Comparison of ENCODE assay signal across 8 cellular contexts in genomic region chr22:46815896-46816721, GRCh38. TPM values are rescaled to one million over a fixed set of nuclear protein-coding genes. Genes with fewer than 3 reads are reported as not detected.
DNase-seq lines count a peak whose midpoint lies in the region; ATAC-seq, FAIRE-seq and TF ChIP-seq lines count a peak whose summit lies in the region.

No MANE protein-coding gene starts in this region.

- FAIRE-seq in astrocyte (lab: Jason Lieb, UNC) = peak; percentile 68

- H3K27me3 ChIP-seq in astrocyte (ENCODE audit: insufficient read depth, low read length) (no peaks in the 10 kb centered on the region), liver (ENCODE audit: control insufficient read depth in 4 of 4, insufficient read depth in 4 of 4, low read length in 3 of 4) (no peaks in the 10 kb centered on the region)

- in situ Hi-C loops in ACHN (cut with HindIII; ENCODE audit: low pct_ligation_motif_present, low pct_unique_long_range_greater_than_20kb, low sequenced_read_pairs) = no loop called here

- peaks cover 25% of the 10 kb centered on the region for H3K4me1 ChIP-seq in astrocyte (ENCODE audit: insufficient read depth, low read length)
- H3K4me1 ChIP-seq in liver (ENCODE audit: control insufficient read depth in 4 of 4, insufficient read depth in 4 of 4, low read length in 3 of 4) = peaks cover 11 to 26% (median 18%) of the 10 kb centered on the region in 4 donors

- H3K36me3 Mint-ChIP-seq in IgD-negative memory B cell = peaks cover 3% of the 10 kb centered on the region
- H3K36me3 Mint-ChIP-seq in astrocyte (ENCODE audit: low read depth, unreplicated experiment) = peaks cover 2% of the 10 kb centered on the region

- H2AFZ ChIP-seq in astrocyte (ENCODE audit: low read depth, low read length) = no peak overlapping the region

- TF ChIP-seq CTCF in astrocyte (IDR thresholded peaks at IDR 0.05; ENCODE audit: insufficient read depth, low read depth, low read length) (no peak), liver (IDR thresholded peaks at IDR 0.05; ENCODE audit: low read depth, low read length, missing input control) (no peak)

- H3K79me2 ChIP-seq in astrocyte (ENCODE audit: insufficient read depth, low read length) = peaks cover 25% of the 10 kb centered on the region

- peaks cover 36% of the 10 kb centered on the region for H4K20me1 ChIP-seq in astrocyte (ENCODE audit: insufficient read depth, low read length)

- DNase-seq in ACHN = peak; percentile 30
- peak; percentile 57 for DNase-seq in astrocyte (ENCODE audit: low read depth)
- no peak for DNase-seq in NCI-H187 (lab: John Stamatoyannopoulos, UW)
- DNase-seq in iPS-NIHi11 (ENCODE audit: low spot score) = no peak

- H3K4me3 ChIP-seq in astrocyte (ENCODE audit: insufficient read depth, low read depth, low read length) = no peak overlapping the region
- H3K4me3 ChIP-seq in liver (ENCODE audit: low read depth in 1 of 3, low read length in 3 of 3) = peak overlapping the region in 2 of 3 donors; percentile 9 to 18

- WGBS in liver = 34% methylated on average over 15 of the region's 15 CpGs

- H3K27ac ChIP-seq in astrocyte (ENCODE audit: low read depth, low read length) (peak overlapping the region; percentile 63), liver (ENCODE audit: low read depth in 1 of 2, low read length in 2 of 2) (peak overlapping the region; percentile 97 to 98)

- H3K4me3 Mint-ChIP-seq in IgD-negative memory B cell (no peak overlapping the region), astrocyte (ENCODE audit: unreplicated experiment) (peak overlapping the region; percentile 12)

- peak overlapping the region; percentile 65 for H3K4me2 ChIP-seq in astrocyte (ENCODE audit: low read length)

- H3K27me3 Mint-ChIP-seq in IgD-negative memory B cell (no peaks in the 10 kb centered on the region), astrocyte (ENCODE audit: low read depth, unreplicated experiment) (no peaks in the 10 kb centered on the region)

- H3K9ac ChIP-seq in astrocyte (ENCODE audit: low read length) (peak overlapping the region; percentile 43), liver (ENCODE audit: low read depth in 1 of 2, low read length in 2 of 2) (peak overlapping the region; percentile 77 to 84)

- H3K27ac Mint-ChIP-seq in IgD-negative memory B cell (peak overlapping the region in 2 of 3 donors; percentile 5 to 16), astrocyte (ENCODE audit: unreplicated experiment) (peak overlapping the region; percentile 75)

- TF ChIP-seq RAD21 in liver (IDR thresholded peaks at IDR 0.05) = no peak

- peaks cover 42 to 61% (median 56%) of the 10 kb centered on the region in 3 donors for H3K4me1 Mint-ChIP-seq in IgD-negative memory B cell
- H3K4me1 Mint-ChIP-seq in astrocyte (ENCODE audit: low read depth, unreplicated experiment) = peaks cover 28% of the 10 kb centered on the region

- H3K36me3 ChIP-seq in astrocyte (ENCODE audit: insufficient read depth, low read length) (no peaks in the 10 kb centered on the region), liver (ENCODE audit: control insufficient read depth in 4 of 4, insufficient read depth in 3 of 4, low read depth in 1 of 4, low read length in 3 of 4) (no peaks in the 10 kb centered on the region)

- H3K9me3 Mint-ChIP-seq in IgD-negative memory B cell (peaks cover 0 to 3% (median 3%) of the 10 kb centered on the region in 3 donors), astrocyte (ENCODE audit: unreplicated experiment) (peaks cover 1% of the 10 kb centered on the region)

- ATAC-seq in HG03025 (IDR thresholded peaks at IDR 0.05; ENCODE audit: low FRiP score, unreplicated experiment) (no peak), HG02623 (IDR thresholded peaks at IDR 0.05; ENCODE audit: unreplicated experiment) (no peak)

- no peaks in the 10 kb centered on the region for H3K9me3 ChIP-seq in astrocyte (ENCODE audit: insufficient read depth, low read depth, low read length)
- H3K9me3 ChIP-seq in liver (ENCODE audit: control insufficient read depth in 4 of 4, low read length in 3 of 4) = no peaks in the 10 kb centered on the region

TF ChIP-seq in liver, 16 proteins besides CTCF, POLR2A, EP300 and RAD21:
- peak; percentile 51 for TF ChIP-seq HNF4A (conservative IDR thresholded peaks at IDR 0.05)
- TF ChIP-seq GABPA (IDR thresholded peaks at IDR 0.05 in 1 of 2, conservative IDR thresholded peaks at IDR 0.05 in 1 of 2) = no peak
- peak in 1 of 2 donors; percentile 4 for TF ChIP-seq RXRA (IDR thresholded peaks at IDR 0.05)
- TF ChIP-seq, protein P1, sequence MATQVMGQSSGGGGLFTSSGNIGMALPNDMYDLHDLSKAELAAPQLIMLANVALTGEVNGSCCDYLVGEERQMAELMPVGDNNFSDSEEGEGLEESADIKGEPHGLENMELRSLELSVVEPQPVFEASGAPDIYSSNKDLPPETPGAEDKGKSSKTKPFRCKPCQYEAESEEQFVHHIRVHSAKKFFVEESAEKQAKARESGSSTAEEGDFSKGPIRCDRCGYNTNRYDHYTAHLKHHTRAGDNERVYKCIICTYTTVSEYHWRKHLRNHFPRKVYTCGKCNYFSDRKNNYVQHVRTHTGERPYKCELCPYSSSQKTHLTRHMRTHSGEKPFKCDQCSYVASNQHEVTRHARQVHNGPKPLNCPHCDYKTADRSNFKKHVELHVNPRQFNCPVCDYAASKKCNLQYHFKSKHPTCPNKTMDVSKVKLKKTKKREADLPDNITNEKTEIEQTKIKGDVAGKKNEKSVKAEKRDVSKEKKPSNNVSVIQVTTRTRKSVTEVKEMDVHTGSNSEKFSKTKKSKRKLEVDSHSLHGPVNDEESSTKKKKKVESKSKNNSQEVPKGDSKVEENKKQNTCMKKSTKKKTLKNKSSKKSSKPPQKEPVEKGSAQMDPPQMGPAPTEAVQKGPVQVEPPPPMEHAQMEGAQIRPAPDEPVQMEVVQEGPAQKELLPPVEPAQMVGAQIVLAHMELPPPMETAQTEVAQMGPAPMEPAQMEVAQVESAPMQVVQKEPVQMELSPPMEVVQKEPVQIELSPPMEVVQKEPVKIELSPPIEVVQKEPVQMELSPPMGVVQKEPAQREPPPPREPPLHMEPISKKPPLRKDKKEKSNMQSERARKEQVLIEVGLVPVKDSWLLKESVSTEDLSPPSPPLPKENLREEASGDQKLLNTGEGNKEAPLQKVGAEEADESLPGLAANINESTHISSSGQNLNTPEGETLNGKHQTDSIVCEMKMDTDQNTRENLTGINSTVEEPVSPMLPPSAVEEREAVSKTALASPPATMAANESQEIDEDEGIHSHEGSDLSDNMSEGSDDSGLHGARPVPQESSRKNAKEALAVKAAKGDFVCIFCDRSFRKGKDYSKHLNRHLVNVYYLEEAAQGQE (IDR thresholded peaks at IDR 0.05) = peak; percentile 53
- no peak for TF ChIP-seq FOXA2 (IDR thresholded peaks at IDR 0.05)
- peak; percentile 63 for TF ChIP-seq FOXA1 (IDR thresholded peaks at IDR 0.05)
- no peak for TF ChIP-seq EGR1 (IDR thresholded peaks at IDR 0.05; ENCODE audit: low read depth in 2 of 2)
- TF ChIP-seq, protein P2, sequence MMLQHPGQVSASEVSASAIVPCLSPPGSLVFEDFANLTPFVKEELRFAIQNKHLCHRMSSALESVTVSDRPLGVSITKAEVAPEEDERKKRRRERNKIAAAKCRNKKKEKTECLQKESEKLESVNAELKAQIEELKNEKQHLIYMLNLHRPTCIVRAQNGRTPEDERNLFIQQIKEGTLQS (IDR thresholded peaks at IDR 0.05) = peak; percentile 78
- no peak for TF ChIP-seq YY1 (IDR thresholded peaks at IDR 0.05)
- no peak for TF ChIP-seq MAX (IDR thresholded peaks at IDR 0.05)
- peak; percentile 60 for TF ChIP-seq SP1 (IDR thresholded peaks at IDR 0.05)
- TF ChIP-seq, protein P3, sequence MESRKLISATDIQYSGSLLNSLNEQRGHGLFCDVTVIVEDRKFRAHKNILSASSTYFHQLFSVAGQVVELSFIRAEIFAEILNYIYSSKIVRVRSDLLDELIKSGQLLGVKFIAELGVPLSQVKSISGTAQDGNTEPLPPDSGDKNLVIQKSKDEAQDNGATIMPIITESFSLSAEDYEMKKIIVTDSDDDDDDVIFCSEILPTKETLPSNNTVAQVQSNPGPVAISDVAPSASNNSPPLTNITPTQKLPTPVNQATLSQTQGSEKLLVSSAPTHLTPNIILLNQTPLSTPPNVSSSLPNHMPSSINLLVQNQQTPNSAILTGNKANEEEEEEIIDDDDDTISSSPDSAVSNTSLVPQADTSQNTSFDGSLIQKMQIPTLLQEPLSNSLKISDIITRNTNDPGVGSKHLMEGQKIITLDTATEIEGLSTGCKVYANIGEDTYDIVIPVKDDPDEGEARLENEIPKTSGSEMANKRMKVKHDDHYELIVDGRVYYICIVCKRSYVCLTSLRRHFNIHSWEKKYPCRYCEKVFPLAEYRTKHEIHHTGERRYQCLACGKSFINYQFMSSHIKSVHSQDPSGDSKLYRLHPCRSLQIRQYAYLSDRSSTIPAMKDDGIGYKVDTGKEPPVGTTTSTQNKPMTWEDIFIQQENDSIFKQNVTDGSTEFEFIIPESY (IDR thresholded peaks at IDR 0.05) = no peak
- TF ChIP-seq JUND (IDR thresholded peaks at IDR 0.05) = peak; percentile 84 to 96
- TF ChIP-seq HNF4G (IDR thresholded peaks at IDR 0.05) = no peak
- TF ChIP-seq NR2F2 (IDR thresholded peaks at IDR 0.05) = no peak
- no peak for TF ChIP-seq TAF1 (conservative IDR thresholded peaks at IDR 0.05)

RNA-seq across cellular contexts. Expression of gene TBC1D22A, which starts 53.7 kb away (rescaled TPM):
- polyA plus RNA-seq in IgD-negative memory B cell (64.3 TPM), liver (1 to 10 TPM; 4.1 to 8.5 TPM)
- total RNA-seq in astrocyte (20.9 and 24.2 TPM in 2 replicates), liver (10 to 100 TPM in 1 of 2 donors, 1 to 10 TPM in 1; 8.3 to 12.4 TPM)

Comparison
In these comparisons a context has a peak if more than half of its experiments do, and no peak if none do; other contexts are left out.
1. DNase-seq: peak in ACHN (single experiment) and astrocyte (single experiment); none in NCI-H187 (0 of 2) and iPS-NIHi11 (single experiment).